ENCODE assay signal across 8 cellular contexts in the genomic region with DNA sequence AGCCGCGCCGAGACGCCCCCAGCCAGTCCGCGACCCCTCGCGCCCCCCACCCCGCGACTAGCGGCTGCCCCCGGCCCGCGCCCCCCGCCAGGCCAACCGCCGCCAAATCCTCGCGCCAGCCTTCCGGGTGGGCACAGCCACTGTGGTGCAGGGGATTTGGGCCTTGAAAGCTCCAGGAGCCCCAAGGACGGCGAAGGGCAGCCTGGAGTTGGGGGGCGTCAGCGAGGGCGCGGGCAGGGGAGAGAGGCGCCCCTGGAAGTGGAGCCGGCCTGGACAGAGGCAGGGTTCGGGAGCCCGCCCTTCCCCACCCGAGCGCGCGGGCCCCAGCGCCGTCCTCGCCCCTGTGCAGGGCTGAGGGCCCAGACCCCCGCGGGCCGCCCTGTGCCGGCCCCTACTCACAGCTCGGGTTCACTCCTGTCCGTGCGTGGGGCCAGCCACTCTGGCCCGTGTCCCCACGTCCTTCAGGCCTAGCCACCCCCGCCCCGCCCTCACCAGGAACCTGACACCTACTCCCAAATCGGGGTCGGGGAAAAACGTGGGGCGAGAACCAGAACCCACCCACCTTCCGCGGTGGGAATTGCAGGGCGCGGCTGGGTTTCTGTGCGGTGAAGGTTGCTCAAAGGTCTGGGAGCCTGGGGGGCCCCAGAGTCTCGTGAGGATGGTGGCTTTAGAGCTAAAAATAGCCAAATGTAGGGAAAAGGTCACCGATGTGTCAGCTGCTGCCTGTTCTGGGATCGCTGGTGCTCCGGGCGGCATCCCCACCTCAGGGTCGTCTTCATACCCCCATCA. TPM values are rescaled to one million over a fixed set of nuclear protein-coding genes. Genes with fewer than 3 reads are reported as not detected.
DNase-seq lines count a peak whose midpoint lies in the region; ATAC-seq and TF ChIP-seq lines count a peak whose summit lies in the region.

A gene (minus strand): TSS at position 441 of the 789 bp plus-strand sequence. CDS start 512 bp downstream, outside the sequence.

- no peak within 1 kb of the TSS for H3K27ac Mint-ChIP-seq in activated CD4-positive, alpha-beta memory T cell treated with anti-CD3 and anti-CD28 coated beads for 36 hours

- no peaks in the 10 kb centered on the region for H3K9me3 Mint-ChIP-seq in activated CD4-positive, alpha-beta memory T cell treated with anti-CD3 and anti-CD28 coated beads for 36 hours

- ATAC-seq in GM21528 (IDR thresholded peaks at IDR 0.05; ENCODE audit: low FRiP score, unreplicated experiment) = no peak

- H3K27ac ChIP-seq in left ventricle myocardium inferior (replicated peaks) = peak within 1 kb of the TSS; percentile 99

- H3K4me1 ChIP-seq in left ventricle myocardium inferior = peaks cover 87% of the 10 kb centered on the region
- peaks cover 7% of the 10 kb centered on the region for H3K4me1 ChIP-seq in HAP-1

- intact Hi-C loops in activated CD4-positive, alpha-beta memory T cell treated with anti-CD3 and anti-CD28 coated beads for 36 hours (cut with micrococcal nuclease) = no loop called here
- intact Hi-C loops in left ventricle myocardium inferior (cut with micrococcal nuclease) = no loop called here

- CTCF ChIA-PET in activated CD4-positive, alpha-beta memory T cell treated with anti-CD3 and anti-CD28 coated beads for 36 hours (lab: Charles Lee) = interaction anchor here (1.2 to 1.6 kb wide), 2 partner anchors 15 to 53 kb away, joined by 3 to 7 read pairs; a partner anchor contains a TSS
- CTCF ChIA-PET in HEK293T (lab: Yijun Ruan, JAX) = no interaction called here

- peaks cover 20% of the 10 kb centered on the region for H3K4me1 Mint-ChIP-seq in activated CD4-positive, alpha-beta memory T cell treated with anti-CD3 and anti-CD28 coated beads for 36 hours (ENCODE audit: low read depth)

- no peaks in the 10 kb centered on the region for H3K27me3 Mint-ChIP-seq in activated CD4-positive, alpha-beta memory T cell treated with anti-CD3 and anti-CD28 coated beads for 36 hours

- DNase-seq in Caki2 (ENCODE audit: low read depth) = no peak
- no peak for DNase-seq in activated CD4-positive, alpha-beta memory T cell treated with anti-CD3 and anti-CD28 coated beads for 36 hours
- DNase-seq in left ventricle myocardium inferior = peak; percentile 70
- no peak for DNase-seq in renal cortical epithelial cell (ENCODE audit: low read depth)
- no peak for DNase-seq in SW480 (ENCODE audit: low spot score)
- DNase-seq in HAP-1 (ENCODE audit: low spot score in 2 of 2) = no peak
- DNase-seq in HEK293T (ENCODE audit: extremely low spot score) = no peak

- POLR2A ChIA-PET in activated CD4-positive, alpha-beta memory T cell treated with anti-CD3 and anti-CD28 coated beads for 36 hours (lab: Charles Lee) = interaction anchor here (1.5 kb wide), 1 partner anchor 15 kb away, joined by 3 read pairs; a partner anchor contains a TSS
- POLR2A ChIA-PET in HEK293T (lab: Yijun Ruan, JAX) = interaction anchor here (1.0 to 1.7 kb wide), 6 partner anchors 9 to 70 kb away, joined by 3 to 6 read pairs (median 3); a partner anchor contains a TSS

- H3K36me3 ChIP-seq in left ventricle myocardium inferior = peaks cover 41% of the 10 kb centered on the region
- peaks cover 62% of the 10 kb centered on the region for H3K36me3 ChIP-seq in HAP-1 (replicated peaks)

- H3K9me3 ChIP-seq in left ventricle myocardium inferior (replicated peaks) (no peaks in the 10 kb centered on the region), HAP-1 (no peaks in the 10 kb centered on the region)

- H3K4me3 ChIP-seq in left ventricle myocardium inferior (peak within 1 kb of the TSS; percentile 73), HAP-1 (no peak within 1 kb of the TSS)

- H3K4me3 Mint-ChIP-seq in activated CD4-positive, alpha-beta memory T cell treated with anti-CD3 and anti-CD28 coated beads for 36 hours = no peak within 1 kb of the TSS

- in situ Hi-C loops in Caki2 (cut with HindIII; ENCODE audit: low pct_unique_long_range_greater_than_20kb, low sequenced_read_pairs) = no loop called here
- in situ Hi-C loops in HAP-1 (cut with MboI; ENCODE audit: low sequenced_read_pairs) = no loop called here

- no peaks in the 10 kb centered on the region for H3K27me3 ChIP-seq in left ventricle myocardium inferior (ENCODE audit: low read depth)
- no peaks in the 10 kb centered on the region for H3K27me3 ChIP-seq in HAP-1 (ENCODE audit: low read depth)

- TF ChIP-seq CTCF in left ventricle myocardium inferior (IDR thresholded peaks at IDR 0.05; ENCODE audit: borderline replicate concordance) = peak; percentile 45

- peaks cover 6% of the 10 kb centered on the region for H3K36me3 Mint-ChIP-seq in activated CD4-positive, alpha-beta memory T cell treated with anti-CD3 and anti-CD28 coated beads for 36 hours

TF ChIP-seq in HEK293T, 16 proteins besides CTCF, POLR2A, EP300 and RAD21:
- TF ChIP-seq ARNT (IDR thresholded peaks at IDR 0.05) (no peak), ZNF384 (IDR thresholded peaks at IDR 0.05) (no peak), FOXM1 (IDR thresholded peaks at IDR 0.05; ENCODE audit: borderline replicate concordance) (no peak), FOXK2 (IDR thresholded peaks at IDR 0.05) (no peak), SP1 (IDR thresholded peaks at IDR 0.05) (no peak), BHLHE40 (IDR thresholded peaks at IDR 0.05; ENCODE audit: borderline replicate concordance) (no peak), TARDBP (IDR thresholded peaks at IDR 0.05) (no peak), SUZ12 (IDR thresholded peaks at IDR 0.05) (no peak), ELF4 (IDR thresholded peaks at IDR 0.05) (no peak), LEF1 (IDR thresholded peaks at IDR 0.05; ENCODE audit: borderline replicate concordance) (no peak), L3MBTL2 (conservative IDR thresholded peaks at IDR 0.05) (no peak), CTBP1 (IDR thresholded peaks at IDR 0.05; ENCODE audit: borderline replicate concordance) (no peak), HDGF (IDR thresholded peaks at IDR 0.05; ENCODE audit: borderline replicate concordance) (no peak), NFRKB (IDR thresholded peaks at IDR 0.05) (no peak), FOXA1 (IDR thresholded peaks at IDR 0.05) (no peak)
- TF ChIP-seq, protein P1, sequence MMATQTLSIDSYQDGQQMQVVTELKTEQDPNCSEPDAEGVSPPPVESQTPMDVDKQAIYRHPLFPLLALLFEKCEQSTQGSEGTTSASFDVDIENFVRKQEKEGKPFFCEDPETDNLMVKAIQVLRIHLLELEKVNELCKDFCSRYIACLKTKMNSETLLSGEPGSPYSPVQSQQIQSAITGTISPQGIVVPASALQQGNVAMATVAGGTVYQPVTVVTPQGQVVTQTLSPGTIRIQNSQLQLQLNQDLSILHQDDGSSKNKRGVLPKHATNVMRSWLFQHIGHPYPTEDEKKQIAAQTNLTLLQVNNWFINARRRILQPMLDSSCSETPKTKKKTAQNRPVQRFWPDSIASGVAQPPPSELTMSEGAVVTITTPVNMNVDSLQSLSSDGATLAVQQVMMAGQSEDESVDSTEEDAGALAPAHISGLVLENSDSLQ (IDR thresholded peaks at IDR 0.05) = no peak

RNA-seq across cellular contexts. Expression of the gene that starts here (rescaled TPM):
- total RNA-seq in Caki2 (2014; rRNA removed; shearing (Covaris generic); ENCODE audit: low replicate concordance) = 0.35 and 10.4 TPM in 2 replicates
- total RNA-seq in activated CD4-positive, alpha-beta memory T cell treated with anti-CD3 and anti-CD28 coated beads for 36 hours = 10 to 100 TPM; 33.3 to 36.9 TPM
- 394 TPM for total RNA-seq in left ventricle myocardium inferior
- total RNA-seq in renal cortical epithelial cell = 4.0 and 14.6 TPM in 2 replicates

Comparison
In these comparisons a context has a peak if more than half of its experiments do, and no peak if none do; other contexts are left out.
1. RNA of the gene that starts here (total RNA-seq): 394 TPM in left ventricle myocardium inferior (single experiment); 33.3 to 36.9 TPM in activated CD4-positive, alpha-beta memory T cell treated with anti-CD3 and anti-CD28 coated beads for 36 hours, 4.0 to 14.6 TPM in renal cortical epithelial cell and 0.35 to 10.4 TPM in Caki2; every median in the first group is over 10 times any median in the second.